8 cellular contexts compared by ENCODE assay signal in genomic region chr22:36194971-36195370, GRCh38. TPM values are rescaled to one million over a fixed set of nuclear protein-coding genes. Genes with fewer than 3 reads are reported as not detected.
DNase-seq lines count a peak whose midpoint lies in the region; ATAC-seq and TF ChIP-seq lines count a peak whose summit lies in the region.

No MANE protein-coding gene starts in this region.

- no peaks in the 10 kb centered on the region for H3K27me3 ChIP-seq in upper lobe of left lung

- H3K27ac Mint-ChIP-seq in activated CD4-positive, alpha-beta memory T cell treated with anti-CD3 and anti-CD28 coated beads, Interleukin-2, amount 10 ng/mL, durations not matched to agents 7 days and 5 days: no peak overlapping the region
- H3K27ac Mint-ChIP-seq in naive B cell: no peak overlapping the region

- TF ChIP-seq CTCF in epithelial cell of proximal tubule (conservative IDR thresholded peaks at IDR 0.05; ENCODE audit: low read depth, low read length) (peak; percentile 87), upper lobe of left lung (IDR thresholded peaks at IDR 0.05) (peak; percentile 52 to 80 (median 66))

- H3K9me3 Mint-ChIP-seq in activated CD4-positive, alpha-beta memory T cell treated with anti-CD3 and anti-CD28 coated beads, Interleukin-2, amount 10 ng/mL, durations not matched to agents 7 days and 5 days: no peaks in the 10 kb centered on the region
- H3K9me3 Mint-ChIP-seq in naive B cell: no peaks in the 10 kb centered on the region

- H3K4me3 ChIP-seq in epithelial cell of proximal tubule (ENCODE audit: low read depth, low read length) (no peak overlapping the region), upper lobe of left lung (no peak overlapping the region)

- TF ChIP-seq POLR2A in upper lobe of left lung (IDR thresholded peaks at IDR 0.05): no peak

- H3K27me3 Mint-ChIP-seq in activated CD4-positive, alpha-beta memory T cell treated with anti-CD3 and anti-CD28 coated beads, Interleukin-2, amount 10 ng/mL, durations not matched to agents 7 days and 5 days: peaks cover 1% of the 10 kb centered on the region
- peaks cover 16 to 43% (median 16%) of the 10 kb centered on the region in 3 donors for H3K27me3 Mint-ChIP-seq in naive B cell

- WGBS in upper lobe of left lung, 2 donors: 40 to 41% methylated on average over 5 of the region's 5 CpGs

- DNase-seq in NK-92 treated with Interleukin-12 subunit alpha and Interleukin-12 subunit beta, amount 100 ng/mL, for 24 hours (lab: John Stamatoyannopoulos, UW): peak; percentile 35
- no peak for DNase-seq in NK-92 (lab: John Stamatoyannopoulos, UW; ENCODE audit: unreplicated experiment)
- DNase-seq in MV-4-11 (lab: John Stamatoyannopoulos, UW): peak; percentile 70
- DNase-seq in activated CD4-positive, alpha-beta memory T cell treated with anti-CD3 and anti-CD28 coated beads, Interleukin-2, amount 10 ng/mL, durations not matched to agents 7 days and 5 days: peak; percentile 56
- DNase-seq in epithelial cell of proximal tubule (ENCODE audit: low read depth): peak; percentile 9
- peak; percentile 14 for DNase-seq in naive B cell
- peak in 1 of 2 donors; percentile 66 for DNase-seq in upper lobe of left lung
- no peak for DNase-seq in NCI-H2029 (lab: John Stamatoyannopoulos, UW)

- H3K36me3 ChIP-seq in upper lobe of left lung: no peaks in the 10 kb centered on the region

- H3K9me3 ChIP-seq in upper lobe of left lung: no peaks in the 10 kb centered on the region

- peaks cover 47% of the 10 kb centered on the region for H3K4me1 Mint-ChIP-seq in activated CD4-positive, alpha-beta memory T cell treated with anti-CD3 and anti-CD28 coated beads, Interleukin-2, amount 10 ng/mL, durations not matched to agents 7 days and 5 days
- peaks cover 8 to 17% (median 17%) of the 10 kb centered on the region in 3 donors for H3K4me1 Mint-ChIP-seq in naive B cell

- no peak for TF ChIP-seq EP300 in upper lobe of left lung (IDR thresholded peaks at IDR 0.05)

- H3K36me3 Mint-ChIP-seq in activated CD4-positive, alpha-beta memory T cell treated with anti-CD3 and anti-CD28 coated beads, Interleukin-2, amount 10 ng/mL, durations not matched to agents 7 days and 5 days (ENCODE audit: low read depth): peaks cover 13% of the 10 kb centered on the region
- peaks cover 0 to under 1% of the 10 kb centered on the region in 2 donors for H3K36me3 Mint-ChIP-seq in naive B cell

- peaks cover 22 to 32% (median 24%) of the 10 kb centered on the region in 4 donors for H3K4me1 ChIP-seq in upper lobe of left lung

- no peak overlapping the region for H3K27ac ChIP-seq in upper lobe of left lung

- H3K4me3 Mint-ChIP-seq in activated CD4-positive, alpha-beta memory T cell treated with anti-CD3 and anti-CD28 coated beads, Interleukin-2, amount 10 ng/mL, durations not matched to agents 7 days and 5 days: no peak overlapping the region
- no peak overlapping the region for H3K4me3 Mint-ChIP-seq in naive B cell

- POLR2A ChIA-PET in activated CD4-positive, alpha-beta memory T cell treated with anti-CD3 and anti-CD28 coated beads, Interleukin-2, amount 10 ng/mL, durations not matched to agents 7 days and 5 days (lab: Charles Lee): no interaction called here

- CTCF ChIA-PET in activated CD4-positive, alpha-beta memory T cell treated with anti-CD3 and anti-CD28 coated beads, Interleukin-2, amount 10 ng/mL, durations not matched to agents 7 days and 5 days (lab: Charles Lee): interaction anchor here (0.6 to 2.9 kb wide), 15 partner anchors 9 to 1303 kb away, joined by 3 to 15 read pairs (median 4); partner anchors contain the start of genes APOL2 and APOL3

- ATAC-seq in naive B cell (ENCODE audit: low read depth in 2 of 2) (no peak), upper lobe of left lung (ENCODE audit: low FRiP score in 2 of 2) (peak; percentile 68 to 77)

RNA-seq across cellular contexts. Expression of gene APOL4, which starts 6.6 kb away (rescaled TPM):
- total RNA-seq in activated CD4-positive, alpha-beta memory T cell treated with anti-CD3 and anti-CD28 coated beads, Interleukin-2, amount 10 ng/mL, durations not matched to agents 7 days and 5 days: 1 to 10 TPM; 7.5 to 7.6 TPM
- total RNA-seq in epithelial cell of proximal tubule (0.07 TPM in 1 of 2 replicates, not detected in the other), upper lobe of left lung (10 to 100 TPM in 3 of 6 donors, 1 to 10 TPM in 3; 5.4 to 24.7 (median 10.2) TPM)
- 1 to 10 TPM in 1 of 6 donors, under 1 TPM in 3, not detected in 2; 0.09 to 1.6 (median 0.72) TPM for polyA plus RNA-seq in naive B cell (ENCODE audit: low read depth in 6 of 6)

RNA-seq across cellular contexts. Expression of gene APOL3, which starts 34.4 kb away (rescaled TPM):
- total RNA-seq in activated CD4-positive, alpha-beta memory T cell treated with anti-CD3 and anti-CD28 coated beads, Interleukin-2, amount 10 ng/mL, durations not matched to agents 7 days and 5 days: 100 to 1,000 TPM; 119 to 121 TPM
- total RNA-seq in epithelial cell of proximal tubule (2.1 and 4.8 TPM in 2 replicates), upper lobe of left lung (10 to 100 TPM; 40.4 to 88.0 (median 54.5) TPM)
- 10 to 100 TPM; 15.5 to 41.3 (median 31.7) TPM for polyA plus RNA-seq in naive B cell (ENCODE audit: low read depth in 6 of 6)

RNA-seq across cellular contexts. Expression of gene APOL2, which starts 44.4 kb away (rescaled TPM):
- total RNA-seq in activated CD4-positive, alpha-beta memory T cell treated with anti-CD3 and anti-CD28 coated beads, Interleukin-2, amount 10 ng/mL, durations not matched to agents 7 days and 5 days: 10 to 100 TPM; 82.3 to 83.0 TPM
- 22.8 and 37.8 TPM in 2 replicates for total RNA-seq in epithelial cell of proximal tubule
- polyA plus RNA-seq in naive B cell (ENCODE audit: low read depth in 6 of 6): 10 to 100 TPM in 1 of 6 donors, 1 to 10 TPM in 5; 5.9 to 11.8 (median 8.0) TPM
- total RNA-seq in upper lobe of left lung: 10 to 100 TPM; 32.8 to 76.5 (median 52.6) TPM

RNA-seq across cellular contexts. Expression of gene APOL1, which starts 58.0 kb away (rescaled TPM):
- total RNA-seq in activated CD4-positive, alpha-beta memory T cell treated with anti-CD3 and anti-CD28 coated beads, Interleukin-2, amount 10 ng/mL, durations not matched to agents 7 days and 5 days: 10 to 100 TPM; 63.0 to 64.0 TPM
- total RNA-seq in epithelial cell of proximal tubule (5.7 and 7.2 TPM in 2 replicates), upper lobe of left lung (10 to 100 TPM; 31.9 to 90.5 (median 52.0) TPM)
- 1 to 10 TPM in 4 of 6 donors, under 1 TPM in 1, not detected in 1; 0.71 to 4.2 (median 2.6) TPM for polyA plus RNA-seq in naive B cell (ENCODE audit: low read depth in 6 of 6)

Comparison
In these comparisons a context has a peak if more than half of its experiments do, and no peak if none do; other contexts are left out.
1. DNase-seq: peak in NK-92 treated with Interleukin-12 subunit alpha and Interleukin-12 subunit beta, amount 100 ng/mL, for 24 hours (single experiment), MV-4-11 (single experiment), activated CD4-positive, alpha-beta memory T cell treated with anti-CD3 and anti-CD28 coated beads, Interleukin-2, amount 10 ng/mL, durations not matched to agents 7 days and 5 days (single experiment), epithelial cell of proximal tubule (single experiment) and naive B cell (single experiment); none in NK-92 (single experiment) and NCI-H2029 (single experiment).
2. ATAC-seq: peak in upper lobe of left lung (2 of 2); none in naive B cell (0 of 2).